In genomic region chr2:96090181-96090500, GRCh38 we compare ENCODE assay signal across 1 cellular context.
TF ChIP-seq lines count a peak whose summit lies in the region.

No MANE protein-coding gene starts in this region.

TF ChIP-seq in K562, 482 proteins besides CTCF, POLR2A, EP300 and RAD21:
- TF ChIP-seq ILF3 (IDR thresholded peaks at IDR 0.05; ENCODE audit: borderline replicate concordance), result no peak
- no peak for TF ChIP-seq ZBED1 (IDR thresholded peaks at IDR 0.05)
- TF ChIP-seq C11orf30 (IDR thresholded peaks at IDR 0.05; ENCODE audit: low read depth), result no peak
- no peak for TF ChIP-seq PML (IDR thresholded peaks at IDR 0.05; ENCODE audit: low read length)
- TF ChIP-seq SRSF9 (IDR thresholded peaks at IDR 0.05; ENCODE audit: borderline replicate concordance, low read depth, low read length), result no peak
- no peak for TF ChIP-seq ZNF655 (CRISPR knock-in tag; IDR thresholded peaks at IDR 0.05)
- no peak for TF ChIP-seq YBX1 (IDR thresholded peaks at IDR 0.05)
- TF ChIP-seq VEZF1 (CRISPR knock-in tag; IDR thresholded peaks at IDR 0.05), result no peak
- no peak for TF ChIP-seq E2F8 (IDR thresholded peaks at IDR 0.05; ENCODE audit: low read depth, partially characterized antibody)
- TF ChIP-seq HIVEP1 (CRISPR knock-in tag; IDR thresholded peaks at IDR 0.05), result no peak
- no peak for TF ChIP-seq ZNF766 (CRISPR knock-in tag; conservative IDR thresholded peaks at IDR 0.05)
- TF ChIP-seq KDM2B (CRISPR knock-in tag; IDR thresholded peaks at IDR 0.05), result no peak
- TF ChIP-seq ZNF140 (CRISPR knock-in tag; IDR thresholded peaks at IDR 0.05), result no peak
- no peak for TF ChIP-seq ARID1B (IDR thresholded peaks at IDR 0.05)
- no peak for TF ChIP-seq ZBTB9 (CRISPR knock-in tag; IDR thresholded peaks at IDR 0.05)
